In the genomic region with DNA sequence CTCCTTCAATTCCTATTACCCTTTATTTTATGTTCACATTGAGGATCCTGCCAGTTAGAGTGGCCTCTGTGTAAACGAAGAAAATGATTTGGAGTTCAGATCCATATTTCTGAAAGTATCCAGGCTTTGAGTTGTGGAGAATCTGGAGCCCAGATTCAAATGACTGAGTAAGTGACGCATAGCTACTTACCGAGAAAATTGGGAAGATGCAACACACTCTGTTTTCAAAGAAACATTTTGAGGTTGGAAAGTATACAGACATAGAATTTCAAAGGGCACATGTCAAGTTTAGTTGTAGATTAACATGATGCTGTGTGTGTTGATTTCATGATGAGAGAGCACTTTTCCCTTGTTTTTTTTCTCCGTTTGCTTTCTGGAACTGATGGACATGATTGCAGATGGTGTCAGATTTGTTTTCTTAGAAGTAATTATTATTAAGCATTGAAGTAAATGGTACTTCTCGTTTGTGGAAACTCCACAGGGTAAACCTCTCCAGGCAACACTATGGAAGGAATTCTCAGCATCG, we compare ENCODE assay signal across 13 cellular contexts.
DNase-seq lines count a peak whose midpoint lies in the region; ATAC-seq and TF ChIP-seq lines count a peak whose summit lies in the region.
"Had no signal": no experiment of that assay in that cellular context is flagged by ENCODE, and none has a peak within 500 bp of the region (broad histone marks: within the 10 kb centered on the region; RNA-seq: fewer than 3 reads in every experiment).

No MANE protein-coding gene starts in this region.

- H3K9me3 Mint-ChIP-seq in H9: no peaks in the 10 kb centered on the region
- H3K9me3 Mint-ChIP-seq: CD4-positive, CD25-positive, alpha-beta regulatory T cell; GM23338 had no signal

- H2BK120ac ChIP-seq in H9 (ENCODE audit: low read depth, low read length, poor library complexity, severe bottlenecking): no peak overlapping the region

- no peak for TF ChIP-seq EP300 in suprapubic skin (IDR thresholded peaks at IDR 0.05)

- H3K4me3 ChIP-seq in endocrine pancreas (ENCODE audit: control insufficient read depth, insufficient read depth, low read length) (peak overlapping the region; percentile 61), right lobe of liver (no peak overlapping the region), suprapubic skin (no peak overlapping the region)
- H3K4me3 ChIP-seq: BLaER1 treated with 17β-estradiol and CSF1 and Interleukin-3, amounts not matched to agents 10 nM and 100 nM; GM23338; HAP-1 had no signal

- no peak overlapping the region for H3K27ac ChIP-seq in H9 (ENCODE audit: insufficient read length, low read depth, low read length)
- H3K27ac ChIP-seq in right lobe of liver: peak overlapping the region in 1 of 3 donors; percentile 17
- no peak overlapping the region for H3K27ac ChIP-seq in suprapubic skin
- H3K27ac ChIP-seq: BLaER1 treated with 17β-estradiol and CSF1 and Interleukin-3, amounts not matched to agents 10 nM and 100 nM had no signal

- H3K79me1 ChIP-seq in H9 (ENCODE audit: insufficient read depth, low read depth, low read length, poor library complexity, severe bottlenecking): no peaks in the 10 kb centered on the region

- no peak for TF ChIP-seq POLR2A in right lobe of liver (IDR thresholded peaks at IDR 0.05)
- no peak for TF ChIP-seq POLR2A in suprapubic skin (IDR thresholded peaks at IDR 0.05)

- H3K27me3 ChIP-seq in H9 (ENCODE audit: insufficient read depth, low read length): no peaks in the 10 kb centered on the region
- no peaks in the 10 kb centered on the region for H3K27me3 ChIP-seq in endocrine pancreas (ENCODE audit: control insufficient read depth, insufficient read depth, low read length)
- H3K27me3 ChIP-seq in right lobe of liver: no peaks in the 10 kb centered on the region
- H3K27me3 ChIP-seq in suprapubic skin: no peaks in the 10 kb centered on the region
- H3K27me3 ChIP-seq: BLaER1 treated with 17β-estradiol and CSF1 and Interleukin-3, amounts not matched to agents 10 nM and 100 nM had no signal

- no peaks in the 10 kb centered on the region for H3K23me2 ChIP-seq in H9 (ENCODE audit: insufficient read length, low read depth, low read length, poor library complexity, severe bottlenecking)

- ATAC-seq in right lobe of liver (peak; percentile 40 to 62 (median 50)), HG02852 (IDR thresholded peaks at IDR 0.05; ENCODE audit: unreplicated experiment) (no peak)
- ATAC-seq: GM23338 had no signal

- H4K20me1 ChIP-seq in H9 (ENCODE audit: control insufficient read depth, insufficient read depth, insufficient read length): no peaks in the 10 kb centered on the region

- no peaks in the 10 kb centered on the region for H3K36me3 Mint-ChIP-seq in H9 (ENCODE audit: insufficient read depth in 1 of 3, low read depth in 3 of 3)

- H4K91ac ChIP-seq in H9 (ENCODE audit: insufficient read length, low read depth, low read length): no peak overlapping the region

- no peak overlapping the region for H3K23ac ChIP-seq in H9 (ENCODE audit: insufficient read length, low read depth, low read length)

- H2BK5ac ChIP-seq in H9 (ENCODE audit: insufficient read length, low read length): no peak overlapping the region

- H4K8ac ChIP-seq in H9 (replicated peaks; ENCODE audit: insufficient read length, low read depth, low read length): no peak overlapping the region

- H3K14ac ChIP-seq in H9 (ENCODE audit: insufficient read depth, low read length): no peak overlapping the region

- no peak overlapping the region for H3K4me2 ChIP-seq in H9 (ENCODE audit: insufficient read depth, insufficient read length, low read length)
- H3K4me2 ChIP-seq: BLaER1 treated with 17β-estradiol and CSF1 and Interleukin-3, amounts not matched to agents 10 nM and 100 nM had no signal

- H3K9me3 ChIP-seq in H9 (ENCODE audit: control insufficient read depth, low read depth, low read length) (no peaks in the 10 kb centered on the region), endocrine pancreas (ENCODE audit: control insufficient read depth, low read length) (no peaks in the 10 kb centered on the region), right lobe of liver (no peaks in the 10 kb centered on the region), suprapubic skin (no peaks in the 10 kb centered on the region)
- H3K9me3 ChIP-seq: BLaER1 treated with 17β-estradiol and CSF1 and Interleukin-3, amounts not matched to agents 10 nM and 100 nM; HAP-1 had no signal

- H3K4me3 Mint-ChIP-seq in H9: no peak overlapping the region
- H3K4me3 Mint-ChIP-seq: CD4-positive, CD25-positive, alpha-beta regulatory T cell; GM23338 had no signal

- H3K4ac ChIP-seq in H9 (ENCODE audit: low read depth, low read length): no peak overlapping the region

- no CpG with 5 or more reads among the region's 6 CpGs for WGBS in H9 (ENCODE audit: extremely low coverage, insufficient read length, low lambda C conversion rate)
- 54% methylated on average over 6 of the region's 6 CpGs for WGBS in right lobe of liver (ENCODE audit: insufficient coverage, low coverage, low lambda C conversion rate, missing lambda C conversion rate)
- 88% methylated on average over 6 of the region's 6 CpGs for WGBS in suprapubic skin

- no peak overlapping the region for H2AK5ac ChIP-seq in H9 (ENCODE audit: insufficient read length, low read length)

- no peak overlapping the region for H2BK15ac ChIP-seq in H9 (ENCODE audit: low read depth, low read length)

- no peaks in the 10 kb centered on the region for H3K27me3 Mint-ChIP-seq in H9 (ENCODE audit: low read depth)
- H3K27me3 Mint-ChIP-seq: CD4-positive, CD25-positive, alpha-beta regulatory T cell had no signal

- no peak overlapping the region for H3K56ac ChIP-seq in H9 (ENCODE audit: insufficient read length, low read depth, low read length)

- H3K4me1 ChIP-seq in H9 (ENCODE audit: insufficient read depth, low read length): peaks cover 5% of the 10 kb centered on the region; the same call in 1 of the 2 replicates
- H3K4me1 ChIP-seq in endocrine pancreas (ENCODE audit: control insufficient read depth, insufficient read depth, low read length): peaks cover 14% of the 10 kb centered on the region
- H3K4me1 ChIP-seq in right lobe of liver: peaks cover 0 to 30% (median 4%) of the 10 kb centered on the region in 4 donors
- peaks cover 4% of the 10 kb centered on the region for H3K4me1 ChIP-seq in suprapubic skin

- intact Hi-C loops in right lobe of liver (cut with DNase I): no loop called here

- H2BK20ac ChIP-seq in H9 (ENCODE audit: low read depth, low read length, poor library complexity, severe bottlenecking): no peak overlapping the region

- H3K79me2 ChIP-seq in H9 (ENCODE audit: insufficient read depth, low read length): no peaks in the 10 kb centered on the region

- peaks cover 25 to 33% of the 10 kb centered on the region in 2 experiments for H3K4me1 Mint-ChIP-seq in H9

- no peak for TF ChIP-seq CTCF in H9 (conservative IDR thresholded peaks at IDR 0.05)
- no peak for TF ChIP-seq CTCF in right lobe of liver (IDR thresholded peaks at IDR 0.05)
- TF ChIP-seq CTCF in suprapubic skin (IDR thresholded peaks at IDR 0.05): no peak

- peak overlapping the region in 2 of 3 experiments; percentile 31 to 52; a peak in 1 of 7 replicates for H3K27ac Mint-ChIP-seq in H9
- H3K27ac Mint-ChIP-seq: CD4-positive, CD25-positive, alpha-beta regulatory T cell had no signal

- H3K9ac ChIP-seq in H9 (ENCODE audit: extremely low read depth, insufficient read length, low read length) (no peak overlapping the region), endocrine pancreas (ENCODE audit: control insufficient read depth, insufficient read depth, low read length) (no peak overlapping the region)
- H3K9ac ChIP-seq: BLaER1 treated with 17β-estradiol and CSF1 and Interleukin-3, amounts not matched to agents 10 nM and 100 nM had no signal

- DNase-seq in Caki2 (ENCODE audit: low read depth) (peak; percentile 64), H9 (no peak), right lobe of liver (no peak), suprapubic skin (ENCODE audit: low spot score in 2 of 2) (no peak)
- no peak for DNase-seq in activated CD8-positive, alpha-beta memory T cell treated with anti-CD3 and anti-CD28 coated beads, Interleukin-2, amount 50 U/mL, for 48 hours
- DNase-seq: ACHN; CD4-positive, CD25-positive, alpha-beta regulatory T cell; DMS79 had no signal

- in situ Hi-C loops in Caki2 (cut with HindIII; ENCODE audit: low pct_unique_long_range_greater_than_20kb, low sequenced_read_pairs): no loop called here

- H3K36me3 ChIP-seq in endocrine pancreas (ENCODE audit: control insufficient read depth, insufficient read depth, low read length) (no peaks in the 10 kb centered on the region), right lobe of liver (no peaks in the 10 kb centered on the region), suprapubic skin (no peaks in the 10 kb centered on the region)
- H3K36me3 ChIP-seq: HAP-1 had no signal

- no peak overlapping the region for H3T11ph ChIP-seq in H9 (ENCODE audit: low read length)

- H2AFZ ChIP-seq in H9 (ENCODE audit: low read length): no peak overlapping the region
- H2AFZ ChIP-seq: GM23338 had no signal

- no peak overlapping the region for H2BK12ac ChIP-seq in H9 (ENCODE audit: insufficient read length, low read depth, low read length)

- no peak overlapping the region for H4K5ac ChIP-seq in H9 (ENCODE audit: insufficient read length, low read depth, low read length)

- no peak overlapping the region for H3K18ac ChIP-seq in H9 (ENCODE audit: insufficient read length, low read depth, low read length)
